11 cellular contexts compared by ENCODE assay signal in genomic region chr17:17808706-17809432, GRCh38. TPM values are rescaled to one million over a fixed set of nuclear protein-coding genes. Genes with fewer than 3 reads are reported as not detected.
DNase-seq lines count a peak whose midpoint lies in the region; ATAC-seq and TF ChIP-seq lines count a peak whose summit lies in the region.
"Had no signal": no experiment of that assay in that cellular context is flagged by ENCODE, and none has a peak within 500 bp of the region (broad histone marks: within the 10 kb centered on the region; RNA-seq: fewer than 3 reads in every experiment).

No MANE protein-coding gene starts in this region.

- ATAC-seq in GM19438 (IDR thresholded peaks at IDR 0.05; ENCODE audit: low read depth, unreplicated experiment) (peak; percentile 63), HG03520 (IDR thresholded peaks at IDR 0.05; ENCODE audit: unreplicated experiment) (no peak)

- no peak overlapping the region for H3K4me3 ChIP-seq in fibroblast of pulmonary artery (replicated peaks; ENCODE audit: low read depth, low read length)
- H3K4me3 ChIP-seq: HAP-1 had no signal

- POLR2A ChIA-PET in RWPE1 (lab: Yijun Ruan, JAX; ENCODE audit: low non-redundant PET), result interaction anchor here (0.8 kb wide), 1 partner anchor 29 kb away, joined by 3 read pairs; no protein-coding TSS in a partner anchor

- CTCF ChIA-PET in RWPE1 (lab: Yijun Ruan, JAX), result interaction anchor here (0.6 kb wide), 2 partner anchors 129 to 334 kb away, joined by 3 to 6 read pairs; no protein-coding TSS in a partner anchor

- no peak for TF ChIP-seq CTCF in RWPE1 (conservative IDR thresholded peaks at IDR 0.05; ENCODE audit: low read depth)
- TF ChIP-seq CTCF in fibroblast of pulmonary artery (IDR thresholded peaks at IDR 0.05; ENCODE audit: low read length, missing control alignments), result no peak

- peak; percentile 29 for DNase-seq in A172 (ENCODE audit: low spot score)
- no peak for DNase-seq in RWPE1 (ENCODE audit: low spot score)
- peak; percentile 41 for DNase-seq in fibroblast of pulmonary artery (ENCODE audit: low read depth)
- no peak for DNase-seq in globus pallidus (ENCODE audit: low spot score)
- DNase-seq in NCI-H1436 treated with DMSO at 0.1 percent for 48 hours (lab: John Stamatoyannopoulos, UW), result no peak
- DNase-seq in UCSD-AML1 (lab: John Stamatoyannopoulos, UW; ENCODE audit: unreplicated experiment), result no peak
- DNase-seq: C1 segment of cervical spinal cord, WERI-Rb-1 had no signal

- H3K27ac ChIP-seq in RWPE1, result peak overlapping the region; percentile 97
- H3K27ac ChIP-seq: WERI-Rb-1 had no signal

RNA-seq across cellular contexts. Expression of gene SREBF1, which starts 27.9 kb away (rescaled TPM):
- total RNA-seq in A172 (2014; rRNA removed; shearing (Covaris generic)), result 92.5 and 132 TPM in 2 replicates

Comparison
In these comparisons a context has a peak if more than half of its experiments do, and no peak if none do; other contexts are left out.
1. DNase-seq: peak in A172 (single experiment) and fibroblast of pulmonary artery (single experiment); none in RWPE1 (single experiment), globus pallidus (single experiment), NCI-H1436 treated with DMSO at 0.1 percent for 48 hours (single experiment) and UCSD-AML1 (single experiment).